In the genomic region with DNA sequence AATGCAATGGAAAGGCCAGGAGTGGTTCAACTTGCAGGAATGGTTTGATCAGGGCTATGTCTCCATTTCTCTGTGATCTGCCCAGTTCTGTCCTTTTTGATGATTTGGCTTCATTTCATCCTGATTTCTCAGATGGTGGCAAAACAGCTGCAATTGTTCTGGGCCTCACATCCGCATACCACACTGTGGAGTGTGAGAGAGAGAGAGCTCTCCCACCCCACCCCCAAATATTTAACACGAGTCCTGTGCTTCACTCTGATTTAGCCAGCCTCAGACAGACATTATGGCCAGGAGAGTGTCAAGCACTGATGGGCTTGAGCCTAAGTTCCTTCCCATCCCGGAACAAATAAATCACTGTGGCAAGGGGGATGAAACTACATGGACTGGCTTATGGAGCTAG, we compare ENCODE assay signal across 13 cellular contexts.
"Had no signal": no experiment of that assay in that cellular context is flagged by ENCODE, and none has a peak within 500 bp of the region (broad histone marks: within the 10 kb centered on the region; RNA-seq: fewer than 3 reads in every experiment).

No MANE protein-coding gene starts in this region.

- H3K4me3 ChIP-seq: left ventricle myocardium inferior, ovary had no signal

- H3K27me3 Mint-ChIP-seq: activated naive CD8-positive, alpha-beta T cell treated with anti-CD3 and anti-CD28 coated beads for 36 hours had no signal

- H3K27me3 ChIP-seq: ovary had no signal

- H3K36me3 ChIP-seq: left ventricle myocardium inferior, ovary had no signal

- H3K27ac Mint-ChIP-seq: activated CD4-positive, alpha-beta T cell treated with anti-CD3 and anti-CD28 coated beads, Interleukin-2, amount 10 ng/mL, durations not matched to agents 24 days and 14 days; activated naive CD8-positive, alpha-beta T cell treated with anti-CD3 and anti-CD28 coated beads for 36 hours; activated T-helper 17 cell treated with anti-CD3 and anti-CD28 coated beads, Interleukin-2, amount 50 U/mL, for 72 hours; effector memory CD8-positive, alpha-beta T cell; immature natural killer cell; naive thymus-derived CD4-positive, alpha-beta T cell; stimulated activated naive B cell treated with anti-CD40 and anti-IgM and Interleukin-4, amounts not matched to agents 10 μg/mL and 1 μg/mL and 100 μg/mL, for 72 hours; T-cell had no signal

- ATAC-seq: activated T-helper 17 cell treated with anti-CD3 and anti-CD28 coated beads, Interleukin-2, amount 50 U/mL, for 72 hours; effector memory CD8-positive, alpha-beta T cell; naive thymus-derived CD4-positive, alpha-beta T cell; stimulated activated naive B cell treated with anti-CD40 and anti-IgM and Interleukin-4, amounts not matched to agents 10 μg/mL and 1 μg/mL and 100 μg/mL, for 72 hours; T-cell had no signal

- H3K4me1 Mint-ChIP-seq: activated CD4-positive, alpha-beta T cell treated with anti-CD3 and anti-CD28 coated beads, Interleukin-2, amount 10 ng/mL, durations not matched to agents 24 days and 14 days; immature natural killer cell had no signal

- H3K36me3 Mint-ChIP-seq: activated naive CD8-positive, alpha-beta T cell treated with anti-CD3 and anti-CD28 coated beads for 36 hours; immature natural killer cell; naive thymus-derived CD4-positive, alpha-beta T cell; stimulated activated naive B cell treated with anti-CD40 and anti-IgM and Interleukin-4, amounts not matched to agents 10 μg/mL and 1 μg/mL and 100 μg/mL, for 72 hours; T-cell had no signal

- H3K4me3 Mint-ChIP-seq: activated CD4-positive, alpha-beta T cell treated with anti-CD3 and anti-CD28 coated beads, Interleukin-2, amount 10 ng/mL, durations not matched to agents 24 days and 14 days; activated naive CD8-positive, alpha-beta T cell treated with anti-CD3 and anti-CD28 coated beads for 36 hours; activated T-helper 17 cell treated with anti-CD3 and anti-CD28 coated beads, Interleukin-2, amount 50 U/mL, for 72 hours; effector memory CD8-positive, alpha-beta T cell; immature natural killer cell; naive thymus-derived CD4-positive, alpha-beta T cell; stimulated activated naive B cell treated with anti-CD40 and anti-IgM and Interleukin-4, amounts not matched to agents 10 μg/mL and 1 μg/mL and 100 μg/mL, for 72 hours; T-cell had no signal

- H3K27ac ChIP-seq: left ventricle myocardium inferior, ovary had no signal

- H3K4me1 ChIP-seq: left ventricle myocardium inferior had no signal

- H3K9me3 ChIP-seq: left ventricle myocardium inferior, ovary had no signal

- H3K9me3 Mint-ChIP-seq: activated CD4-positive, alpha-beta T cell treated with anti-CD3 and anti-CD28 coated beads, Interleukin-2, amount 10 ng/mL, durations not matched to agents 24 days and 14 days; activated naive CD8-positive, alpha-beta T cell treated with anti-CD3 and anti-CD28 coated beads for 36 hours; activated T-helper 17 cell treated with anti-CD3 and anti-CD28 coated beads, Interleukin-2, amount 50 U/mL, for 72 hours; effector memory CD8-positive, alpha-beta T cell; immature natural killer cell; stimulated activated naive B cell treated with anti-CD40 and anti-IgM and Interleukin-4, amounts not matched to agents 10 μg/mL and 1 μg/mL and 100 μg/mL, for 72 hours; T-cell had no signal

- DNase-seq: activated CD4-positive, alpha-beta T cell treated with anti-CD3 and anti-CD28 coated beads, Interleukin-2, amount 10 ng/mL, durations not matched to agents 24 days and 14 days; activated naive CD4-positive, alpha-beta T cell; activated naive CD8-positive, alpha-beta T cell treated with anti-CD3 and anti-CD28 coated beads for 36 hours; amniotic stem cell; effector memory CD8-positive, alpha-beta T cell; immature natural killer cell; kidney glomerular epithelial cell; left ventricle myocardium inferior; naive thymus-derived CD4-positive, alpha-beta T cell; ovary; stimulated activated naive B cell treated with anti-CD40 and anti-IgM and Interleukin-4, amounts not matched to agents 10 μg/mL and 1 μg/mL and 100 μg/mL, for 72 hours; T-cell had no signal
